8 cellular contexts compared by ENCODE assay signal in the genomic region with DNA sequence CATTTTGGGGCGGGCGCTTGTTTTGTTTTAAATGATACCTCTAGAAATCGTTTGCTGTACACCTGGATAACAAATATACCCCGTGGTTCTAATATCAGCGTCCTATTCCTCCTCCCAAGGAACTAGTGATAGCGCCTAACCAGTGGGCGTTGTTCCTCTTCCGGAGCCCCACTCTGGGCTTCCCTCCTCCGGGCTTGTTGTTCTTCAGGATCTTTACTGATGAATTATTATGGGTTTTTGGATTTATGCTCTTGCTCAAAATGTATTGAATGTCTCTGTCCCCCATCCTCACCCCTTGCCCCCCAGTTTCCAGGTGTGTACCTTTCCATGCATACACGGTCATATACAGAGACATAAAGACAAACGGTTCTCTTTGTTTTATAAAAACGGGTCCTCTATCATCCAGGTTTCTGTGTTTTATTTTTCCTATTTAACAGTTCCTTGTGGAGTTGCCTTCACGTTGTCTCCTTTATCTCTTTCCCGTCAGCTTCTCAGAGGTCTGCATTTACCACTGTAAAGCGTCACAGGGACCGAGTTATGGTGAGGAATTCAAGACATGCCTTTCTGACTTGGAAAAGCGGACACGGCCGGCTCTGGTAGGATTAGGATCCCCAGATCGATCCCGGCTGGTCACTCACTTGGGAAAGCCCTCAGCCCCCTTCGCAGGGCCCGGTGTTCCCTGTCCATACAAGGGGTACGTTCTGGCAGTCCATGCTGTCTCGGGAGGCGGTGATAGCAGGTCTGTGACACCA. TPM values are rescaled to one million over a fixed set of nuclear protein-coding genes. Genes with fewer than 3 reads are reported as not detected.
A peak's percentile ranks its signal among the peaks of the same experiment; 100 is the strongest.
DNase-seq lines count a peak whose midpoint lies in the region; ATAC-seq and TF ChIP-seq lines count a peak whose summit lies in the region.

No MANE protein-coding gene starts in this region.

- CTCF ChIA-PET in CD4-positive, alpha-beta memory T cell (lab: Charles Lee; ENCODE audit: partially characterized antibody), result interaction anchor here (1.2 to 8.0 kb wide), 4 partner anchors 21 to 60 kb away, joined by 3 to 67 read pairs (median 10); no protein-coding TSS in a partner anchor

- POLR2A ChIA-PET in CD4-positive, alpha-beta memory T cell (lab: Charles Lee; ENCODE audit: partially characterized antibody), result interaction anchor here (0.7 to 21.0 kb wide), 10 partner anchors 9 to 55 kb away, joined by 3 to 469 read pairs (median 8); no protein-coding TSS in a partner anchor

- peak overlapping the region; percentile 57 to 74 for H3K4me3 ChIP-seq in CD4-positive, alpha-beta memory T cell (ENCODE audit: low read length in 2 of 2)
- peak overlapping the region; percentile 68 for H3K4me3 ChIP-seq in NT2/D1 (ENCODE audit: insufficient read length, low read depth)
- H3K4me3 ChIP-seq in epithelial cell of esophagus (ENCODE audit: low read length), result peak overlapping the region; percentile 78
- peak overlapping the region; percentile 82 for H3K4me3 ChIP-seq in ovary

- H3K9me3 Mint-ChIP-seq in CD4-positive, alpha-beta memory T cell, result no peaks in the 10 kb centered on the region

- no peaks in the 10 kb centered on the region for H3K36me3 ChIP-seq in CD4-positive, alpha-beta memory T cell (ENCODE audit: insufficient read depth, low read length)
- H3K36me3 ChIP-seq in NT2/D1 (ENCODE audit: insufficient read depth, insufficient read length, low read length), result peaks cover 3% of the 10 kb centered on the region
- H3K36me3 ChIP-seq in ovary, result no peaks in the 10 kb centered on the region

- H3K27me3 Mint-ChIP-seq in CD4-positive, alpha-beta memory T cell, result no peaks in the 10 kb centered on the region

- ATAC-seq in GM18505 (IDR thresholded peaks at IDR 0.05; ENCODE audit: unreplicated experiment) (no peak), HG02938 (IDR thresholded peaks at IDR 0.05; ENCODE audit: unreplicated experiment) (no peak)

- H3K9me3 ChIP-seq in CD4-positive, alpha-beta memory T cell (ENCODE audit: control insufficient read depth in 1 of 2, low read length in 2 of 2), result no peaks in the 10 kb centered on the region
- H3K9me3 ChIP-seq in NT2/D1 (ENCODE audit: insufficient read depth, low read length), result no peaks in the 10 kb centered on the region
- H3K9me3 ChIP-seq in ovary, result no peaks in the 10 kb centered on the region

- no peak for TF ChIP-seq EP300 in ovary (IDR thresholded peaks at IDR 0.05)

- no peak for TF ChIP-seq CTCF in epithelial cell of esophagus (IDR thresholded peaks at IDR 0.05; ENCODE audit: insufficient read depth, low read depth, low read length, missing control alignments)
- no peak for TF ChIP-seq CTCF in ovary (IDR thresholded peaks at IDR 0.05)

- H3K4me3 Mint-ChIP-seq in CD4-positive, alpha-beta memory T cell, result peak overlapping the region; percentile 83 to 94 (median 92)

- peaks cover 0 to 16% of the 10 kb centered on the region in 2 donors for H3K36me3 Mint-ChIP-seq in CD4-positive, alpha-beta memory T cell

- peak overlapping the region; percentile 85 for H3K9ac ChIP-seq in NT2/D1 (ENCODE audit: insufficient read length, low read depth)

- H3K4me1 Mint-ChIP-seq in CD4-positive, alpha-beta memory T cell, result peaks cover 42 to 83% (median 58%) of the 10 kb centered on the region in 4 donors

- H3K27ac ChIP-seq in CD4-positive, alpha-beta memory T cell (ENCODE audit: low read depth, low read length), result peak overlapping the region; percentile 80
- peak overlapping the region; percentile 68 to 93 for H3K27ac ChIP-seq in ovary

- H3K27ac Mint-ChIP-seq in CD4-positive, alpha-beta memory T cell, result peak overlapping the region; percentile 83 to 96 (median 87)

- H3K27me3 ChIP-seq in CD4-positive, alpha-beta memory T cell (ENCODE audit: insufficient read depth, low read length), result no peaks in the 10 kb centered on the region
- H3K27me3 ChIP-seq in NT2/D1 (ENCODE audit: insufficient read depth, insufficient read length) (peaks cover 47% of the 10 kb centered on the region), ovary (no peaks in the 10 kb centered on the region)

- WGBS in ovary, 3 donors, result 26 to 29% (median 27%) methylated on average over 26 of the region's 26 CpGs

- intact Hi-C loops in CD4-positive, alpha-beta memory T cell (cut with micrococcal nuclease), result loop anchor here (2.0 kb wide), 2 partner anchors 15 to 31 kb away; no protein-coding TSS in a partner anchor
- intact Hi-C loops in ovary (cut with DNase I), result loop anchor here in 1 of 4 donors (2.0 kb wide), 1 partner anchor 59 kb away; no protein-coding TSS in a partner anchor

- DNase-seq in CD4-positive, alpha-beta memory T cell, result no peak
- no peak for DNase-seq in NT2/D1 (ENCODE audit: low read depth, low spot score)
- no peak for DNase-seq in epithelial cell of esophagus (ENCODE audit: low read depth)
- DNase-seq in ovary, result no peak
- no peak for DNase-seq in NCI-H2029 treated with DMSO at 0.1 percent for 48 hours (lab: John Stamatoyannopoulos, UW)
- no peak for DNase-seq in GM19240 (ENCODE audit: insufficient read length, low spot score)

- TF ChIP-seq POLR2A in ovary (IDR thresholded peaks at IDR 0.05) (no peak), GM18505 (IDR thresholded peaks at IDR 0.05; ENCODE audit: borderline replicate concordance, extremely low read depth, insufficient read depth, insufficient read length) (no peak)

- H3K4me1 ChIP-seq in CD4-positive, alpha-beta memory T cell (ENCODE audit: insufficient read depth, low read length), result peaks cover 80% of the 10 kb centered on the region
- H3K4me1 ChIP-seq in NT2/D1 (ENCODE audit: insufficient read depth, insufficient read length) (peaks cover 7% of the 10 kb centered on the region), ovary (ENCODE audit: insufficient read depth) (peaks cover 24% of the 10 kb centered on the region)

RNA-seq across cellular contexts. Expression of a gene that starts 0.7 kb away (rescaled TPM):
- total RNA-seq in CD4-positive, alpha-beta memory T cell, result 10 to 100 TPM; 53.3 to 56.5 TPM
- 10 to 100 TPM; 10.8 to 62.6 TPM for polyA plus RNA-seq in CD4-positive, alpha-beta memory T cell
- total RNA-seq in ovary, result 10 to 100 TPM; 17.5 to 92.9 (median 78.4) TPM
- polyA plus RNA-seq in ovary, result 10 to 100 TPM; 26.3 to 34.2 TPM
